ENCODE assay signal across 8 cellular contexts in genomic region chr9:130041648-130042405, GRCh38. TPM values are rescaled to one million over a fixed set of nuclear protein-coding genes. Genes with fewer than 3 reads are reported as not detected.
DNase-seq lines count a peak whose midpoint lies in the region; ATAC-seq and TF ChIP-seq lines count a peak whose summit lies in the region.

No MANE protein-coding gene starts in this region.

- CTCF ChIA-PET in CD8-positive, alpha-beta T cell (lab: Charles Lee) = interaction anchor here (0.6 to 2.5 kb wide), 7 partner anchors 11 to 156 kb away, joined by 3 to 8 read pairs (median 3); no protein-coding TSS in a partner anchor

- H3K27ac Mint-ChIP-seq in CD8-positive, alpha-beta T cell = peak overlapping the region; percentile 94
- H3K27ac Mint-ChIP-seq in IgD-negative memory B cell = peak overlapping the region; percentile 98 to 99 (median 99)

- peak overlapping the region; percentile 82 for H3K27ac ChIP-seq in CD8-positive, alpha-beta T cell (ENCODE audit: low read depth, low read length)
- H3K27ac ChIP-seq in breast epithelium (peak overlapping the region; percentile 94 to 95), subcutaneous abdominal adipose tissue (ENCODE audit: low read depth, low read length) (peak overlapping the region; percentile 65)

- no peaks in the 10 kb centered on the region for H3K9me3 Mint-ChIP-seq in CD8-positive, alpha-beta T cell
- H3K9me3 Mint-ChIP-seq in IgD-negative memory B cell = peaks cover 0 to 1% (median 0%) of the 10 kb centered on the region in 3 donors

- no peak for TF ChIP-seq POLR2A in breast epithelium (IDR thresholded peaks at IDR 0.05)

- no peaks in the 10 kb centered on the region for H3K27me3 Mint-ChIP-seq in CD8-positive, alpha-beta T cell (ENCODE audit: low read depth)
- H3K27me3 Mint-ChIP-seq in IgD-negative memory B cell = no peaks in the 10 kb centered on the region

- TF ChIP-seq CTCF in CD8-positive, alpha-beta T cell (IDR thresholded peaks at IDR 0.05) = no peak
- TF ChIP-seq CTCF in breast epithelium (IDR thresholded peaks at IDR 0.05) = no peak

- no peak for ATAC-seq in CD8-positive, alpha-beta T cell
- no peak for ATAC-seq in HG02610 (IDR thresholded peaks at IDR 0.05; ENCODE audit: unreplicated experiment)

- peaks cover 17% of the 10 kb centered on the region for H3K36me3 Mint-ChIP-seq in CD8-positive, alpha-beta T cell
- H3K36me3 Mint-ChIP-seq in IgD-negative memory B cell = no peaks in the 10 kb centered on the region

- H3K36me3 ChIP-seq in CD8-positive, alpha-beta T cell (ENCODE audit: insufficient read depth, low read length) = no peaks in the 10 kb centered on the region
- no peaks in the 10 kb centered on the region for H3K36me3 ChIP-seq in breast epithelium
- H3K36me3 ChIP-seq in subcutaneous abdominal adipose tissue (ENCODE audit: control insufficient read depth in 5 of 5, insufficient read depth in 5 of 5, low read length in 5 of 5) = no peaks in the 10 kb centered on the region

- no peaks in the 10 kb centered on the region for H3K9me3 ChIP-seq in CD8-positive, alpha-beta T cell (ENCODE audit: low read length)
- H3K9me3 ChIP-seq in breast epithelium = no peaks in the 10 kb centered on the region
- no peaks in the 10 kb centered on the region for H3K9me3 ChIP-seq in subcutaneous abdominal adipose tissue (ENCODE audit: control insufficient read depth in 5 of 5, low read length in 5 of 5)

- peaks cover 68% of the 10 kb centered on the region for H3K4me1 Mint-ChIP-seq in CD8-positive, alpha-beta T cell (ENCODE audit: low read depth)
- peaks cover 36 to 51% (median 47%) of the 10 kb centered on the region in 3 donors for H3K4me1 Mint-ChIP-seq in IgD-negative memory B cell

- DNase-seq in CD8-positive, alpha-beta T cell = peak in 1 of 7 experiments; percentile 26
- DNase-seq in breast epithelium (ENCODE audit: low spot score in 2 of 2) = no peak
- DNase-seq in left kidney (ENCODE audit: low read depth, low spot score) = peak; percentile 68
- no peak for DNase-seq in dedifferentiated amniotic fluid mesenchymal stem cell (ENCODE audit: extremely low spot score)
- DNase-seq in RPMI8226 = no peak

- H3K9ac ChIP-seq in subcutaneous abdominal adipose tissue (ENCODE audit: low read length in 5 of 5) = peak overlapping the region; percentile 52 to 86 (median 84)

- POLR2A ChIA-PET in CD8-positive, alpha-beta T cell (lab: Charles Lee) = interaction anchor here (0.6 to 4.3 kb wide), 11 partner anchors 12 to 1170 kb away, joined by 3 to 25 read pairs (median 4); partner anchors contain the start of gene GPR107

- intact Hi-C loops in CD8-positive, alpha-beta T cell (cut with DNase I, micrococcal nuclease) = loop anchor here (1.0 to 5.0 kb wide), 6 partner anchors 9 to 207 kb away; partner anchors contain the start of genes C9orf78 (in 2 of the 2) and USP20 (in 2 of the 2)
- intact Hi-C loops in breast epithelium (cut with DNase I; ENCODE audit: low total_unique reads) = loop anchor here (10.0 kb wide), 1 partner anchor 157 kb away; no protein-coding TSS in a partner anchor

- H3K4me3 ChIP-seq in CD8-positive, alpha-beta T cell (ENCODE audit: low read depth, low read length) = peak overlapping the region; percentile 68
- H3K4me3 ChIP-seq in breast epithelium = peak overlapping the region; percentile 87 to 99 (median 92)
- H3K4me3 ChIP-seq in subcutaneous abdominal adipose tissue (ENCODE audit: low read depth in 1 of 5, low read length in 5 of 5) = peak overlapping the region; percentile 84 to 93 (median 87)

- H3K27me3 ChIP-seq in CD8-positive, alpha-beta T cell (ENCODE audit: insufficient read depth, low read length) = no peaks in the 10 kb centered on the region
- no peaks in the 10 kb centered on the region for H3K27me3 ChIP-seq in breast epithelium
- no peaks in the 10 kb centered on the region for H3K27me3 ChIP-seq in subcutaneous abdominal adipose tissue (ENCODE audit: control insufficient read depth in 5 of 5, insufficient read depth in 4 of 5, low read length in 5 of 5)

- H3K4me3 Mint-ChIP-seq in CD8-positive, alpha-beta T cell = peak overlapping the region; percentile 94
- peak overlapping the region; percentile 95 to 99 (median 96) for H3K4me3 Mint-ChIP-seq in IgD-negative memory B cell

- peaks cover 47% of the 10 kb centered on the region for H3K4me1 ChIP-seq in CD8-positive, alpha-beta T cell (ENCODE audit: insufficient read depth, low read length)
- no peaks in the 10 kb centered on the region for H3K4me1 ChIP-seq in breast epithelium
- peaks cover 2 to 43% (median 27%) of the 10 kb centered on the region in 5 donors for H3K4me1 ChIP-seq in subcutaneous abdominal adipose tissue (ENCODE audit: control insufficient read depth in 5 of 5, insufficient read depth in 5 of 5, low read length in 5 of 5)

RNA-seq across cellular contexts. Expression of gene FNBP1, which starts 1.2 kb away (rescaled TPM):
- total RNA-seq in CD8-positive, alpha-beta T cell = 100 to 1,000 TPM; 169 to 194 TPM
- 173 TPM for polyA plus RNA-seq in IgD-negative memory B cell
- 10 to 100 TPM; 31.3 to 49.8 (median 41.9) TPM for total RNA-seq in breast epithelium

RNA-seq across cellular contexts. Expression of gene GPR107, which starts 11.9 kb away (rescaled TPM):
- 10 to 100 TPM; 23.7 to 25.2 TPM for total RNA-seq in CD8-positive, alpha-beta T cell
- 2.1 TPM for polyA plus RNA-seq in IgD-negative memory B cell
- 10 to 100 TPM; 22.5 to 26.9 (median 25.6) TPM for total RNA-seq in breast epithelium
